In the genomic region with DNA sequence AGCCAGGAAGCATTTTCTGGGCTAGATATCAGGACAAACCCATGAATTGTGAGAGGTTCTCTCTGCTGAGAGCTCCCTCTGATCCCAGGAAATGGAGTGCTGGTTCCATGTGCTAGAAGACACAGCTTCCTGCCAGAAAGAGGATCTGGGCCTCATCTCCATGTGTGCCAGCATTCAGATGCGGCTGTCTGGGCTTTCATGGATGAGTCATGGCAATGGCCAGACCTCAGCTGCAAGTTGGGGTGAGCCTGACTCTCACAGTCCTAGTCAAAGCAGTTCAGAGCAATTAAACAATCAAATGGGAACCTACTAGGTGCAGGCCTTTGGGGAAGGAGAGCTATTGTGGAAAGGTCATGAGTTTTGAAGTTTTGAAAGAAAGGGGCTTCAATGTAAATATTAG, we compare ENCODE assay signal across 9 cellular contexts.
A peak's percentile ranks its signal among the peaks of the same experiment; 100 is the strongest.
DNase-seq lines count a peak whose midpoint lies in the region; ATAC-seq and TF ChIP-seq lines count a peak whose summit lies in the region.
"Had no signal": no experiment of that assay in that cellular context is flagged by ENCODE, and none has a peak within 500 bp of the region (broad histone marks: within the 10 kb centered on the region; RNA-seq: fewer than 3 reads in every experiment).

No MANE protein-coding gene starts in this region.

- peak; percentile 60 for DNase-seq in HS-5 (ENCODE audit: low read depth)
- peak; percentile 93 for DNase-seq in amniotic epithelial cell (ENCODE audit: low read depth)
- DNase-seq in islet precursor cell: peak; percentile 91
- peak; percentile 37 for DNase-seq in superior temporal gyrus (ENCODE audit: extremely low spot score)
- DNase-seq in WERI-Rb-1: no peak

- H3K27me3 ChIP-seq in WERI-Rb-1 (ENCODE audit: insufficient read depth, low read depth, severe bottlenecking): no peaks in the 10 kb centered on the region

- no peaks in the 10 kb centered on the region for H3K36me3 ChIP-seq in WERI-Rb-1

- TF ChIP-seq CTCF in WERI-Rb-1 (IDR thresholded peaks at IDR 0.05; ENCODE audit: low read depth, low read length): no peak

- no peak overlapping the region for H3K27ac ChIP-seq in WERI-Rb-1

- no peaks in the 10 kb centered on the region for H3K9me3 ChIP-seq in WERI-Rb-1 (ENCODE audit: severe bottlenecking)

- ATAC-seq in HG03045 (IDR thresholded peaks at IDR 0.05; ENCODE audit: unreplicated experiment) (no peak), GM21423 (IDR thresholded peaks at IDR 0.05; ENCODE audit: unreplicated experiment) (no peak), GM21381 (IDR thresholded peaks at IDR 0.05; ENCODE audit: unreplicated experiment) (no peak)
- ATAC-seq: T-cell had no signal

- H3K4me3 ChIP-seq in WERI-Rb-1 (ENCODE audit: low read depth, low read length): no peak overlapping the region
